In the genomic region with DNA sequence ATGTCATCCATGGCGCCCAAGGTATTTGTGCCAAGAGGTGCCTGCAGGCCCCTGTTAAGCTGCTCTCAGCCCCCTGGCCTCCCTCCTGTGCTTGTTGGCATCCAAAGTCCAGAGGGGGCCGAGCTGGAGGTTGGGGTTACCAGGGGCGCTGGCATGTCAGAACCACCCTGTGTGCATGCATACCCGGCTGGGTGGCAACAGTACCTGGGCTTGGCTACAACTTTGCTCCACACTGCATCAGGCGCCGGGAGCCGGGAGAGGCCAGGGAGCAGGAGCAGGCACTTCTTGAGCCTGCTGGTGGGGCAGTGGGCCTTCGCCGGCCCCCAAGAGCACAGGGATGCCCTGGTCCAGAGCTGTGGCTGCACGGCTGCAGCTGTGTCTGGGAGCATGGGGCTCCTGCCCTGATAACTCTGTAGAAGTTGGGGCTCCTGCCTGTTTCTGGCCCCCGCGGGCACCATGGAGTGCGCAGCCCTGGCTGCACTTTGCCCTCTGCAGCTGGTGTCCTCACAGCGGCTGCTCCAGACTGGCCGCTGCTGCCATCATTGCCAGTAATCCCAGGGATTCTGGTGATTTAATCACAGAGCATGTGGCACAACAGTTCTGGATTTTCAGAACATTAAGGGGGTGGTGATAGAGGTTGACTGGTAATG, we compare ENCODE assay signal across 18 cellular contexts.
A peak's percentile ranks its signal among the peaks of the same experiment; 100 is the strongest.
DNase-seq lines count a peak whose midpoint lies in the region; ATAC-seq and TF ChIP-seq lines count a peak whose summit lies in the region.
"Had no signal": no experiment of that assay in that cellular context is flagged by ENCODE, and none has a peak within 500 bp of the region (broad histone marks: within the 10 kb centered on the region; RNA-seq: fewer than 3 reads in every experiment).

No MANE protein-coding gene starts in this region.

- peaks cover 95% of the 10 kb centered on the region for H3K36me3 Mint-ChIP-seq in dendritic cell treated with granulocyte-macrophage colony-stimulating factor and Interleukin-4, amounts not matched to agents 40 ng/mL and 50 ng/mL, for 4 days (ENCODE audit: low read depth)
- H3K36me3 Mint-ChIP-seq in activated naive CD4-positive, alpha-beta T cell treated with anti-CD3 and anti-CD28 coated beads, Interleukin-2, amount 10 ng/mL, durations not matched to agents 7 days and 5 days: peaks cover 3% of the 10 kb centered on the region
- H3K36me3 Mint-ChIP-seq: IgD-negative memory B cell had no signal

- intact Hi-C loops in dendritic cell treated with granulocyte-macrophage colony-stimulating factor and Interleukin-4, amounts not matched to agents 40 ng/mL and 50 ng/mL, for 4 days (cut with micrococcal nuclease): loop anchor here (10.0 kb wide), 1 partner anchor 227 kb away; no protein-coding TSS in a partner anchor
- intact Hi-C loops in posterior vena cava (cut with DNase I): no loop called here

- ATAC-seq in GM19452 (IDR thresholded peaks at IDR 0.05; ENCODE audit: unreplicated experiment): no peak
- no peak for ATAC-seq in HG02763 (IDR thresholded peaks at IDR 0.05; ENCODE audit: unreplicated experiment)
- ATAC-seq: A549 had no signal

- no peak for TF ChIP-seq CTCF in BE2C (IDR thresholded peaks at IDR 0.05; ENCODE audit: low read depth, low read length)

- DNase-seq in BE2C (peak; percentile 84), NCI-H82 (lab: John Stamatoyannopoulos, UW) (peak; percentile 68), posterior vena cava (ENCODE audit: low spot score) (peak; percentile 76), NCI-H2171 treated with DMSO at 0.1 percent for 48 hours (lab: John Stamatoyannopoulos, UW) (no peak)
- no peak for DNase-seq in activated naive CD4-positive, alpha-beta T cell treated with anti-CD3 and anti-CD28 coated beads, Interleukin-2, amount 10 ng/mL, durations not matched to agents 7 days and 5 days
- DNase-seq: DMS79 treated with DMSO at 0.1 percent for 48 hours, HCEC 1CT, NCI-H1436, NCI-H2081, NCI-H226, NCI-H526, PC-9 had no signal

- CTCF ChIA-PET in activated naive CD4-positive, alpha-beta T cell treated with anti-CD3 and anti-CD28 coated beads, Interleukin-2, amount 10 ng/mL, durations not matched to agents 7 days and 5 days (lab: Charles Lee): interaction anchor here (1.1 to 6.8 kb wide), 2 partner anchors 264 to 273 kb away, joined by 3 to 65 read pairs; no protein-coding TSS in a partner anchor

- H3K27me3 Mint-ChIP-seq in dendritic cell treated with granulocyte-macrophage colony-stimulating factor and Interleukin-4, amounts not matched to agents 40 ng/mL and 50 ng/mL, for 4 days: no peaks in the 10 kb centered on the region
- no peaks in the 10 kb centered on the region for H3K27me3 Mint-ChIP-seq in activated naive CD4-positive, alpha-beta T cell treated with anti-CD3 and anti-CD28 coated beads, Interleukin-2, amount 10 ng/mL, durations not matched to agents 7 days and 5 days
- H3K27me3 Mint-ChIP-seq: IgD-negative memory B cell had no signal

- H3K4me1 Mint-ChIP-seq in dendritic cell treated with granulocyte-macrophage colony-stimulating factor and Interleukin-4, amounts not matched to agents 40 ng/mL and 50 ng/mL, for 4 days (ENCODE audit: low read depth): peaks cover 52% of the 10 kb centered on the region
- peaks cover 2% of the 10 kb centered on the region for H3K4me1 Mint-ChIP-seq in activated naive CD4-positive, alpha-beta T cell treated with anti-CD3 and anti-CD28 coated beads, Interleukin-2, amount 10 ng/mL, durations not matched to agents 7 days and 5 days
- H3K4me1 Mint-ChIP-seq: CD14-positive monocyte, IgD-negative memory B cell had no signal

- no peaks in the 10 kb centered on the region for H3K9me3 ChIP-seq in BE2C
- H3K9me3 ChIP-seq: A549 had no signal

- H3K36me3 ChIP-seq in BE2C: peaks cover 9% of the 10 kb centered on the region; the same call in 1 of the 2 replicates

- H3K9me3 Mint-ChIP-seq in dendritic cell treated with granulocyte-macrophage colony-stimulating factor and Interleukin-4, amounts not matched to agents 40 ng/mL and 50 ng/mL, for 4 days: no peaks in the 10 kb centered on the region
- H3K9me3 Mint-ChIP-seq in activated naive CD4-positive, alpha-beta T cell treated with anti-CD3 and anti-CD28 coated beads, Interleukin-2, amount 10 ng/mL, durations not matched to agents 7 days and 5 days: no peaks in the 10 kb centered on the region
- H3K9me3 Mint-ChIP-seq: CD14-positive monocyte, IgD-negative memory B cell had no signal

- peak overlapping the region; percentile 63 for H3K27ac Mint-ChIP-seq in dendritic cell treated with granulocyte-macrophage colony-stimulating factor and Interleukin-4, amounts not matched to agents 40 ng/mL and 50 ng/mL, for 4 days
- no peak overlapping the region for H3K27ac Mint-ChIP-seq in activated naive CD4-positive, alpha-beta T cell treated with anti-CD3 and anti-CD28 coated beads, Interleukin-2, amount 10 ng/mL, durations not matched to agents 7 days and 5 days
- H3K27ac Mint-ChIP-seq: IgD-negative memory B cell had no signal

- H3K4me1 ChIP-seq in BE2C: peaks cover 32% of the 10 kb centered on the region
- H3K4me1 ChIP-seq: A549 had no signal

- H3K4me3 Mint-ChIP-seq in dendritic cell treated with granulocyte-macrophage colony-stimulating factor and Interleukin-4, amounts not matched to agents 40 ng/mL and 50 ng/mL, for 4 days: no peak overlapping the region
- H3K4me3 Mint-ChIP-seq in activated naive CD4-positive, alpha-beta T cell treated with anti-CD3 and anti-CD28 coated beads, Interleukin-2, amount 10 ng/mL, durations not matched to agents 7 days and 5 days: no peak overlapping the region
- H3K4me3 Mint-ChIP-seq: CD14-positive monocyte, IgD-negative memory B cell had no signal

- no peaks in the 10 kb centered on the region for H3K27me3 ChIP-seq in BE2C

- H3K4me3 ChIP-seq in BE2C (ENCODE audit: low read depth, low read length): no peak overlapping the region; the same call in 1 of the 2 replicates
- H3K4me3 ChIP-seq: A549, PC-9 had no signal

Comparison
In these comparisons a context has a peak if more than half of its experiments do, and no peak if none do; other contexts are left out.
1. DNase-seq: peak in BE2C (single experiment), NCI-H82 (single experiment) and posterior vena cava (single experiment); none in activated naive CD4-positive, alpha-beta T cell treated with anti-CD3 and anti-CD28 coated beads, Interleukin-2, amount 10 ng/mL, durations not matched to agents 7 days and 5 days (single experiment) and NCI-H2171 treated with DMSO at 0.1 percent for 48 hours (single experiment).